ENCODE assay signal across 1 cellular context in the genomic region with DNA sequence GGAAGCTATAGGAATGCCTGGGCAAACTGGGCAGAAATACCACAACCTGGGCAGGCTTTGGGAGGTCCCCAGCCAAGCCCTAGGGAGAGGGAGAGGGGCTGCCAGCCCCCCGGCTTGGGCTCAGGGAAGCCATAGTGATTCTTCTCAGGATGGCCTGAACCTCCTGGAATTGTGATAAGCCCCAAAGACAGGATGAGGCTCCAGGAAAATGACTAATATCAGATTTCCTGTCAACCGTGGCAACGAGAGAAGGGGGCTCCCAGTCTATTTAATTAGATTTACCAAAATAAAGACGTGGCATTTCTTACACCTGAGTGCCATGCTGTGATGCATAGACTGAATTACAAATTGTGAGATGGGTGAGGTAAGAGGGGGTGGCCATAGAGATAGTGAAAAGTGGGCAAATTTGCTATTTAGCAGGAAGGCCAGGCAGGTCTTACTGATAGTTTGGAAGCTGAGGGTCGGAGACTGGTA.
TF ChIP-seq lines count a peak whose summit lies in the region.

No MANE protein-coding gene starts in this region.

TF ChIP-seq in GM12878, 131 proteins besides CTCF, POLR2A, EP300 and RAD21:
- TF ChIP-seq NKRF (conservative IDR thresholded peaks at IDR 0.05) (no peak), IKZF1 (conservative IDR thresholded peaks at IDR 0.05) (no peak), ZZZ3 (IDR thresholded peaks at IDR 0.05; ENCODE audit: control insufficient read depth, insufficient read length, low read depth) (no peak), ASH2L (IDR thresholded peaks at IDR 0.05; ENCODE audit: borderline replicate concordance, low read depth) (no peak), ZNF274 (IDR thresholded peaks at IDR 0.05; ENCODE audit: insufficient read depth, insufficient read length) (no peak), MEF2B (IDR thresholded peaks at IDR 0.05; ENCODE audit: partially characterized antibody, poor library complexity, severe bottlenecking) (no peak), MXI1 (IDR thresholded peaks at IDR 0.05; ENCODE audit: low read depth, low read length) (no peak), ATF3 (IDR thresholded peaks at IDR 0.05; ENCODE audit: borderline replicate concordance, extremely low read depth, low read depth, low read length) (no peak), NFYA (IDR thresholded peaks at IDR 0.05; ENCODE audit: borderline replicate concordance, low read depth, low read length) (no peak), CHD2 (IDR thresholded peaks at IDR 0.05; ENCODE audit: borderline replicate concordance, low read depth, low read length) (no peak), CBX5 (IDR thresholded peaks at IDR 0.05; ENCODE audit: low read depth) (no peak), MTA3 (IDR thresholded peaks at IDR 0.05; ENCODE audit: borderline replicate concordance, low read length) (no peak), HDAC2 (IDR thresholded peaks at IDR 0.05) (no peak), TCF3 (IDR thresholded peaks at IDR 0.05; ENCODE audit: borderline replicate concordance, insufficient read depth, low read depth, low read length) (no peak), FOXK2 (IDR thresholded peaks at IDR 0.05) (no peak), TBL1XR1 (IDR thresholded peaks at IDR 0.05; ENCODE audit: low read depth, low read length) (no peak), SIN3A (IDR thresholded peaks at IDR 0.05; ENCODE audit: low read depth, low read length) (no peak)
- TF ChIP-seq, protein P1, sequence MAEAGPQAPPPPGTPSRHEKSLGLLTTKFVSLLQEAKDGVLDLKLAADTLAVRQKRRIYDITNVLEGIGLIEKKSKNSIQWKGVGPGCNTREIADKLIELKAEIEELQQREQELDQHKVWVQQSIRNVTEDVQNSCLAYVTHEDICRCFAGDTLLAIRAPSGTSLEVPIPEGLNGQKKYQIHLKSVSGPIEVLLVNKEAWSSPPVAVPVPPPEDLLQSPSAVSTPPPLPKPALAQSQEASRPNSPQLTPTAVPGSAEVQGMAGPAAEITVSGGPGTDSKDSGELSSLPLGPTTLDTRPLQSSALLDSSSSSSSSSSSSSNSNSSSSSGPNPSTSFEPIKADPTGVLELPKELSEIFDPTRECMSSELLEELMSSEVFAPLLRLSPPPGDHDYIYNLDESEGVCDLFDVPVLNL (IDR thresholded peaks at IDR 0.05; ENCODE audit: low read depth, low read length): no peak
- TF ChIP-seq, protein P2, sequence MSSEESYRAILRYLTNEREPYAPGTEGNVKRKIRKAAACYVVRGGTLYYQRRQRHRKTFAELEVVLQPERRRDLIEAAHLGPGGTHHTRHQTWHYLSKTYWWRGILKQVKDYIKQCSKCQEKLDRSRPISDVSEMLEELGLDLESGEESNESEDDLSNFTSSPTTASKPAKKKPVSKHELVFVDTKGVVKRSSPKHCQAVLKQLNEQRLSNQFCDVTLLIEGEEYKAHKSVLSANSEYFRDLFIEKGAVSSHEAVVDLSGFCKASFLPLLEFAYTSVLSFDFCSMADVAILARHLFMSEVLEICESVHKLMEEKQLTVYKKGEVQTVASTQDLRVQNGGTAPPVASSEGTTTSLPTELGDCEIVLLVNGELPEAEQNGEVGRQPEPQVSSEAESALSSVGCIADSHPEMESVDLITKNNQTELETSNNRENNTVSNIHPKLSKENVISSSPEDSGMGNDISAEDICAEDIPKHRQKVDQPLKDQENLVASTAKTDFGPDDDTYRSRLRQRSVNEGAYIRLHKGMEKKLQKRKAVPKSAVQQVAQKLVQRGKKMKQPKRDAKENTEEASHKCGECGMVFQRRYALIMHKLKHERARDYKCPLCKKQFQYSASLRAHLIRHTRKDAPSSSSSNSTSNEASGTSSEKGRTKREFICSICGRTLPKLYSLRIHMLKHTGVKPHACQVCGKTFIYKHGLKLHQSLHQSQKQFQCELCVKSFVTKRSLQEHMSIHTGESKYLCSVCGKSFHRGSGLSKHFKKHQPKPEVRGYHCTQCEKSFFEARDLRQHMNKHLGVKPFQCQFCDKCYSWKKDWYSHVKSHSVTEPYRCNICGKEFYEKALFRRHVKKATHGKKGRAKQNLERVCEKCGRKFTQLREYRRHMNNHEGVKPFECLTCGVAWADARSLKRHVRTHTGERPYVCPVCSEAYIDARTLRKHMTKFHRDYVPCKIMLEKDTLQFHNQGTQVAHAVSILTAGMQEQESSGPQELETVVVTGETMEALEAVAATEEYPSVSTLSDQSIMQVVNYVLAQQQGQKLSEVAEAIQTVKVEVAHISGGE (CRISPR knock-in tag; IDR thresholded peaks at IDR 0.05): no peak
- TF ChIP-seq, protein P3, sequence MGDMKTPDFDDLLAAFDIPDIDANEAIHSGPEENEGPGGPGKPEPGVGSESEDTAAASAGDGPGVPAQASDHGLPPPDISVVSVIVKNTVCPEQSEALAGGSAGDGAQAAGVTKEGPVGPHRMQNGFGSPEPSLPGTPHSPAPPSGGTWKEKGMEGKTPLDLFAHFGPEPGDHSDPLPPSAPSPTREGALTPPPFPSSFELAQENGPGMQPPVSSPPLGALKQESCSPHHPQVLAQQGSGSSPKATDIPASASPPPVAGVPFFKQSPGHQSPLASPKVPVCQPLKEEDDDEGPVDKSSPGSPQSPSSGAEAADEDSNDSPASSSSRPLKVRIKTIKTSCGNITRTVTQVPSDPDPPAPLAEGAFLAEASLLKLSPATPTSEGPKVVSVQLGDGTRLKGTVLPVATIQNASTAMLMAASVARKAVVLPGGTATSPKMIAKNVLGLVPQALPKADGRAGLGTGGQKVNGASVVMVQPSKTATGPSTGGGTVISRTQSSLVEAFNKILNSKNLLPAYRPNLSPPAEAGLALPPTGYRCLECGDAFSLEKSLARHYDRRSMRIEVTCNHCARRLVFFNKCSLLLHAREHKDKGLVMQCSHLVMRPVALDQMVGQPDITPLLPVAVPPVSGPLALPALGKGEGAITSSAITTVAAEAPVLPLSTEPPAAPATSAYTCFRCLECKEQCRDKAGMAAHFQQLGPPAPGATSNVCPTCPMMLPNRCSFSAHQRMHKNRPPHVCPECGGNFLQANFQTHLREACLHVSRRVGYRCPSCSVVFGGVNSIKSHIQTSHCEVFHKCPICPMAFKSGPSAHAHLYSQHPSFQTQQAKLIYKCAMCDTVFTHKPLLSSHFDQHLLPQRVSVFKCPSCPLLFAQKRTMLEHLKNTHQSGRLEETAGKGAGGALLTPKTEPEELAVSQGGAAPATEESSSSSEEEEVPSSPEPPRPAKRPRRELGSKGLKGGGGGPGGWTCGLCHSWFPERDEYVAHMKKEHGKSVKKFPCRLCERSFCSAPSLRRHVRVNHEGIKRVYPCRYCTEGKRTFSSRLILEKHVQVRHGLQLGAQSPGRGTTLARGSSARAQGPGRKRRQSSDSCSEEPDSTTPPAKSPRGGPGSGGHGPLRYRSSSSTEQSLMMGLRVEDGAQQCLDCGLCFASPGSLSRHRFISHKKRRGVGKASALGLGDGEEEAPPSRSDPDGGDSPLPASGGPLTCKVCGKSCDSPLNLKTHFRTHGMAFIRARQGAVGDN (IDR thresholded peaks at IDR 0.05): no peak
